14 cellular contexts compared by ENCODE assay signal in the genomic region with DNA sequence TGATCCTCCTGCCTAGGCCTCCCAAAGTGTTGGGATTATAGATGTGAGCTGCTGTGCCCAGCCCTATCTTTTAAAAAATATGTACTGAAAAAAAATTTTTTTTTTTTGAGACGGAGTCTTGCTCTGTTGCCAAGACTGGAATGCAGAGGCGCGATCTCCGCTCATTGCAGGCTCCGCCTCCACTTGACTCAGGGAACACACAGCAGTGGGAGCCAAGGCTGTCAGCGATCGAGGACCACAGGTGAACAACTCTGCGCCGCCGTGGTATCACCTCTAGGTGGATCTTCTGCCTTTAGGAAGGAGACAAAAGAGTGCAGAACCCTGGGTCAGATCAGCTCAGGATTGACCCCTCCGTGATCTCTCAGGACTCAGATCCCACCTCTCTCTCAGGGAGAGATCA. TPM values are rescaled to one million over a fixed set of nuclear protein-coding genes. Genes with fewer than 3 reads are reported as not detected.
A peak's percentile ranks its signal among the peaks of the same experiment; 100 is the strongest.
DNase-seq lines count a peak whose midpoint lies in the region; ATAC-seq, FAIRE-seq and TF ChIP-seq lines count a peak whose summit lies in the region.
"Had no signal": no experiment of that assay in that cellular context is flagged by ENCODE, and none has a peak within 500 bp of the region (broad histone marks: within the 10 kb centered on the region; RNA-seq: fewer than 3 reads in every experiment).

No MANE protein-coding gene starts in this region.

- H3K36me3 ChIP-seq in K562 (ENCODE audit: control insufficient read depth, insufficient read depth, low read length) (no peaks in the 10 kb centered on the region), right atrium auricular region (no peaks in the 10 kb centered on the region), stomach (no peaks in the 10 kb centered on the region)
- H3K36me3 ChIP-seq: tibial nerve had no signal

- in situ Hi-C loops in K562 (cut with MboI), result no loop called here

- intact Hi-C loops in K562 (cut with micrococcal nuclease), result no loop called here
- intact Hi-C loops in stomach (cut with DNase I; ENCODE audit: low total_unique reads), result no loop called here

- no peaks in the 10 kb centered on the region for H3K9me1 ChIP-seq in K562 (ENCODE audit: control insufficient read depth, insufficient read depth, low read length)

- H3K4me1 ChIP-seq in K562 (replicated peaks in 1 of 2; ENCODE audit: control insufficient read depth in 2 of 2, insufficient read depth in 2 of 2, low read length in 2 of 2) (no peaks in the 10 kb centered on the region), right atrium auricular region (peaks cover 0 to 5% of the 10 kb centered on the region in 2 donors), stomach (peaks cover 0 to 10% (median 4%) of the 10 kb centered on the region in 4 donors)
- H3K4me1 ChIP-seq: tibial nerve had no signal

- TF ChIP-seq EP300 in K562 (IDR thresholded peaks at IDR 0.05; ENCODE audit: low read length), result no peak
- no peak for TF ChIP-seq EP300 in stomach (IDR thresholded peaks at IDR 0.05)

- CTCF ChIA-PET in K562 (lab: Yijun Ruan, JAX; ENCODE audit: low intra/inter-chr PET ratio), result no interaction called here

- TF ChIP-seq CTCF in K562 (IDR thresholded peaks at IDR 0.05 in 2 of 3, conservative IDR thresholded peaks at IDR 0.05 in 1 of 3; ENCODE audit: insufficient read depth in 2 of 3, low read depth in 1 of 3, low read length in 3 of 3), result no peak
- TF ChIP-seq CTCF in right atrium auricular region (IDR thresholded peaks at IDR 0.05), result no peak
- TF ChIP-seq CTCF in stomach (IDR thresholded peaks at IDR 0.05), result no peak

- no peak for FAIRE-seq in K562 (lab: Jason Lieb, UNC)
- FAIRE-seq: A204.1, colon, frontal cortex had no signal

- DNase-seq in NCI-H1417 (lab: John Stamatoyannopoulos, UW) (peak in 2 of 3 experiments; percentile 52 to 58), NCI-H1417 treated with DMSO at 0.1 percent for 48 hours (lab: John Stamatoyannopoulos, UW) (no peak), K562 (ENCODE audit: extremely low read depth in 1 of 4, low spot score in 3 of 4) (peak in 1 of 4 experiments; percentile 27), right atrium auricular region (ENCODE audit: low spot score) (peak; percentile 64), stomach (peak; percentile 55), T-helper 2 cell (no peak)
- DNase-seq in activated effector memory CD4-positive, alpha-beta T cell treated with Interleukin-2 at 50 U/mL for 16 hours, result no peak
- DNase-seq: activated naive CD4-positive, alpha-beta T cell treated with anti-CD3 and anti-CD28 coated beads, Interleukin-2, amount 50 U/mL, for 16 hours; MG63 had no signal

- no peak for TF ChIP-seq RAD21 in K562 (CRISPR knock-in tag; conservative IDR thresholded peaks at IDR 0.05 in 1 of 2, IDR thresholded peaks at IDR 0.05 in 1 of 2)

- no TSS peak for BruUV-seq in K562 (replicated peaks; lab: Mats Ljungman, UMichigan)

- POLR2A ChIA-PET in K562 (lab: Yijun Ruan, JAX), result interaction anchor here (0.6 to 0.9 kb wide), 3 partner anchors 12 to 63 kb away, joined by 3 to 4 read pairs (median 3); no protein-coding TSS in a partner anchor

- no peak for TF ChIP-seq POLR2A in K562 (conservative IDR thresholded peaks at IDR 0.05)
- TF ChIP-seq POLR2A in stomach (IDR thresholded peaks at IDR 0.05), result no peak

- no peak overlapping the region; the same call in 1 of the 2 replicates for H3K4me2 ChIP-seq in K562 (ENCODE audit: insufficient read depth, low read length)

- no peak overlapping the region for H2AFZ ChIP-seq in K562 (ENCODE audit: low read depth, low read length)

- 7% methylated on average over 11 of the region's 11 CpGs for WGBS in K562 (ENCODE audit: insufficient coverage, low coverage, missing lambda C conversion rate)
- WGBS in stomach, 5 donors, result 28 to 47% (median 39%) methylated on average over 11 of the region's 11 CpGs

- peak overlapping the region in 1 of 2 experiments; percentile 49; a peak in 1 of 4 replicates for H3K9ac ChIP-seq in K562 (ENCODE audit: insufficient read depth in 1 of 2, low read depth in 2 of 2, low read length in 2 of 2)

- no peaks in the 10 kb centered on the region for H3K79me2 ChIP-seq in K562 (ENCODE audit: control insufficient read depth, insufficient read depth, low read length)

- peak; percentile 80 for ATAC-seq in K562
- ATAC-seq in HG03025 (IDR thresholded peaks at IDR 0.05; ENCODE audit: low FRiP score, unreplicated experiment), result no peak

- H4K20me1 ChIP-seq in K562 (replicated peaks; ENCODE audit: control insufficient read depth, insufficient read depth, low read length), result no peaks in the 10 kb centered on the region

- H3K27me3 ChIP-seq in K562 (ENCODE audit: control insufficient read depth in 2 of 2, insufficient read depth in 2 of 2, low read length in 2 of 2) (peaks cover 58 to 59% of the 10 kb centered on the region in 2 experiments; a peak in 4 of 5 replicates), right atrium auricular region (no peaks in the 10 kb centered on the region), stomach (no peaks in the 10 kb centered on the region)
- H3K27me3 ChIP-seq: MG63, tibial nerve had no signal

- H3K27ac ChIP-seq in K562 (ENCODE audit: extremely low read depth, low read depth, low read length), result no peak overlapping the region
- H3K27ac ChIP-seq in right atrium auricular region, result no peak overlapping the region
- no peak overlapping the region for H3K27ac ChIP-seq in stomach
- H3K27ac ChIP-seq: tibial nerve had no signal

- H3K4me3 ChIP-seq in K562 (no peak overlapping the region), right atrium auricular region (no peak overlapping the region), stomach (peak overlapping the region in 2 of 4 donors; percentile 7 to 13)
- H3K4me3 ChIP-seq: MG63, tibial nerve had no signal

- no peaks in the 10 kb centered on the region for H3K9me3 ChIP-seq in K562 (replicated peaks; ENCODE audit: control insufficient read depth, insufficient read depth, low read depth, low read length)
- no peaks in the 10 kb centered on the region for H3K9me3 ChIP-seq in right atrium auricular region
- H3K9me3 ChIP-seq in stomach, result no peaks in the 10 kb centered on the region
- H3K9me3 ChIP-seq: MG63, tibial nerve had no signal

RNA-seq across cellular contexts. Expression of gene RAET1E, which starts 13.7 kb away (rescaled TPM):
- not detected in 2 replicates for total RNA-seq in K562 (2011; cell fraction: chromatin; rRNA removed; ENCODE audit: low replicate concordance)
- total RNA-seq in K562 (2011; cell fraction: nucleolus; rRNA removed), result not detected in 2 replicates
- total RNA-seq in K562 (2011; cell fraction: nucleoplasm; rRNA removed), result not detected in 2 replicates
- total RNA-seq in K562 (2014; rRNA removed), result not detected in 2 replicates
- not detected in 2 replicates for total RNA-seq in K562 (2014; rRNA removed; fragmentation: Illumina TruSeq; extraction: Trizol)
- total RNA-seq in K562 (2015; rRNA removed; fragmentation: Illumina TruSeq; extraction: Trizol), result not detected in 2 replicates
- not detected in 2 replicates for total RNA-seq in K562 (2021)
- not detected in 2 replicates for polyA plus RNA-seq in K562 (2011; rRNA removed)
- polyA plus RNA-seq in K562 (2011; cell fraction: cytosol; rRNA removed), result 0.01 and 0.18 TPM in 2 replicates
- 0.24 TPM in 1 of 2 replicates, not detected in the other for polyA plus RNA-seq in K562 (2011; cell fraction: nucleus; rRNA removed)
- polyA plus RNA-seq in K562 (2012), result not detected in 2 replicates
- polyA plus RNA-seq in K562 (2014; fragmentation: Illumina TruSeq; extraction: Trizol), result not detected in 2 replicates
- not detected for polyA plus RNA-seq in K562 (2014; fragmentation: Nextera tagmentation; extraction: Ambion mirVana)
- not detected in 2 replicates for polyA plus RNA-seq in K562 (2014; rRNA removed)
- not detected in 2 replicates for polyA minus RNA-seq in K562 (2011; rRNA and poly(A)+ RNA removed)
- not detected in 2 replicates for polyA minus RNA-seq in K562 (2011; cell fraction: cytosol; rRNA and poly(A)+ RNA removed)
- 0.11 and 0.13 TPM in 2 replicates for polyA minus RNA-seq in K562 (2011; cell fraction: nucleus; rRNA and poly(A)+ RNA removed)
- total RNA-seq in right atrium auricular region, result 1 to 10 TPM in 1 of 2 donors, under 1 TPM in 1; 0.52 to 4.3 TPM
- not detected for total RNA-seq in stomach
- 1 to 10 TPM in 1 of 3 donors, under 1 TPM in 1, not detected in 1; 0.19 to 2.6 TPM for polyA plus RNA-seq in stomach
- total RNA-seq: frontal cortex had no signal

RNA-seq across cellular contexts. Expression of gene LRP11, which starts 20.1 kb away (rescaled TPM):
- total RNA-seq in K562 (2011; cell fraction: chromatin; rRNA removed; ENCODE audit: low replicate concordance), result 3.8 and 4.9 TPM in 2 replicates
- total RNA-seq in K562 (2011; cell fraction: nucleolus; rRNA removed), result 3.8 TPM in 2 replicates
- total RNA-seq in K562 (2011; cell fraction: nucleoplasm; rRNA removed), result 3.6 and 5.7 TPM in 2 replicates
- 2.2 and 4.6 TPM in 2 replicates for total RNA-seq in K562 (2014; rRNA removed)
- total RNA-seq in K562 (2014; rRNA removed; fragmentation: Illumina TruSeq; extraction: Trizol), result 2.7 and 3.5 TPM in 2 replicates
- total RNA-seq in K562 (2015; rRNA removed; fragmentation: Illumina TruSeq; extraction: Trizol), result 2.4 and 2.6 TPM in 2 replicates
- total RNA-seq in K562 (2021), result 2.9 and 3.6 TPM in 2 replicates
- polyA plus RNA-seq in K562 (2011; rRNA removed), result 2.6 and 8.2 TPM in 2 replicates
- polyA plus RNA-seq in K562 (2011; cell fraction: cytosol; rRNA removed), result 3.2 and 7.3 TPM in 2 replicates
- 1.8 and 5.8 TPM in 2 replicates for polyA plus RNA-seq in K562 (2011; cell fraction: nucleus; rRNA removed)
- polyA plus RNA-seq in K562 (2012), result 2.6 and 2.7 TPM in 2 replicates
- polyA plus RNA-seq in K562 (2014; fragmentation: Illumina TruSeq; extraction: Trizol), result 1.8 and 3.4 TPM in 2 replicates
- under 1 TPM; 0.51 to 0.94 TPM for polyA plus RNA-seq in K562 (2014; fragmentation: Nextera tagmentation; extraction: Ambion mirVana)
- polyA plus RNA-seq in K562 (2014; rRNA removed), result 2.0 and 2.1 TPM in 2 replicates
- 3.6 and 13.1 TPM in 2 replicates for polyA minus RNA-seq in K562 (2011; rRNA and poly(A)+ RNA removed)
- 3.4 and 9.2 TPM in 2 replicates for polyA minus RNA-seq in K562 (2011; cell fraction: cytosol; rRNA and poly(A)+ RNA removed)
- 2.2 and 5.2 TPM in 2 replicates for polyA minus RNA-seq in K562 (2011; cell fraction: nucleus; rRNA and poly(A)+ RNA removed)
- 10 to 100 TPM; 17.0 to 25.7 TPM for total RNA-seq in right atrium auricular region
- 10 to 100 TPM in 3 of 5 donors, 1 to 10 TPM in 2; 1.8 to 80.8 (median 23.9) TPM for total RNA-seq in stomach
- 10 to 100 TPM in 1 of 3 donors, 1 to 10 TPM in 2; 2.0 to 18.1 (median 7.4) TPM for polyA plus RNA-seq in stomach

RNA-seq across cellular contexts. Expression of gene RAET1G, which starts 38.7 kb away (rescaled TPM):
- not detected in 2 replicates for total RNA-seq in K562 (2011; cell fraction: chromatin; rRNA removed; ENCODE audit: low replicate concordance)
- not detected in 2 replicates for total RNA-seq in K562 (2011; cell fraction: nucleolus; rRNA removed)
- total RNA-seq in K562 (2011; cell fraction: nucleoplasm; rRNA removed), result 0.61 TPM in 1 of 2 replicates, not detected in the other
- total RNA-seq in K562 (2014; rRNA removed) (not detected in 2 replicates), K562 (2014; rRNA removed; fragmentation: Illumina TruSeq; extraction: Trizol) (not detected in 2 replicates), K562 (2015; rRNA removed; fragmentation: Illumina TruSeq; extraction: Trizol) (not detected in 2 replicates), K562 (2021) (not detected in 2 replicates), right atrium auricular region (1 to 10 TPM; 1.5 to 1.6 TPM), stomach (under 1 TPM in 1 of 5 donors, not detected in 4; 0.89 TPM)
- polyA plus RNA-seq in K562 (2011; rRNA removed) (0.11 TPM in 1 of 2 replicates, not detected in the other), K562 (2014; fragmentation: Illumina TruSeq; extraction: Trizol) (not detected in 2 replicates), K562 (2014; fragmentation: Nextera tagmentation; extraction: Ambion mirVana) (not detected), K562 (2014; rRNA removed) (not detected in 2 replicates), stomach (1 to 10 TPM in 1 of 3 donors, not detected in 2; 3.1 TPM)
- 0.13 TPM in 1 of 2 replicates, not detected in the other for polyA plus RNA-seq in K562 (2011; cell fraction: cytosol; rRNA removed)
- polyA plus RNA-seq in K562 (2011; cell fraction: nucleus; rRNA removed), result 0.16 TPM in 1 of 2 replicates, not detected in the other
- 0.07 TPM in 1 of 2 replicates, not detected in the other for polyA plus RNA-seq in K562 (2012)
- polyA minus RNA-seq in K562 (2011; rRNA and poly(A)+ RNA removed), result not detected in 2 replicates
- not detected in 2 replicates for polyA minus RNA-seq in K562 (2011; cell fraction: cytosol; rRNA and poly(A)+ RNA removed)
- polyA minus RNA-seq in K562 (2011; cell fraction: nucleus; rRNA and poly(A)+ RNA removed), result not detected in 2 replicates
- total RNA-seq: frontal cortex had no signal

RNA-seq across cellular contexts. Expression of gene ULBP2, which starts 57.6 kb away (rescaled TPM):
- total RNA-seq in K562 (2011; cell fraction: chromatin; rRNA removed; ENCODE audit: low replicate concordance), result 6.3 and 10.4 TPM in 2 replicates
- total RNA-seq in K562 (2011; cell fraction: nucleolus; rRNA removed), result 8.3 and 12.7 TPM in 2 replicates
- total RNA-seq in K562 (2011; cell fraction: nucleoplasm; rRNA removed), result 13.1 and 13.4 TPM in 2 replicates
- total RNA-seq in K562 (2014; rRNA removed), result 0.50 and 0.57 TPM in 2 replicates
- 0.96 and 1.2 TPM in 2 replicates for total RNA-seq in K562 (2014; rRNA removed; fragmentation: Illumina TruSeq; extraction: Trizol)
- total RNA-seq in K562 (2015; rRNA removed; fragmentation: Illumina TruSeq; extraction: Trizol), result 0.60 and 0.83 TPM in 2 replicates
- total RNA-seq in K562 (2021), result 0.78 and 1.2 TPM in 2 replicates
- polyA plus RNA-seq in K562 (2011; rRNA removed), result 2.7 and 5.3 TPM in 2 replicates
- polyA plus RNA-seq in K562 (2011; cell fraction: cytosol; rRNA removed), result 2.6 and 5.2 TPM in 2 replicates
- polyA plus RNA-seq in K562 (2011; cell fraction: nucleus; rRNA removed), result 1.4 and 3.5 TPM in 2 replicates
- polyA plus RNA-seq in K562 (2012), result 1.2 and 4.7 TPM in 2 replicates
- 1.8 and 2.4 TPM in 2 replicates for polyA plus RNA-seq in K562 (2014; fragmentation: Illumina TruSeq; extraction: Trizol)
- 1 to 10 TPM; 3.2 to 4.1 TPM for polyA plus RNA-seq in K562 (2014; fragmentation: Nextera tagmentation; extraction: Ambion mirVana)
- polyA plus RNA-seq in K562 (2014; rRNA removed), result 1.1 TPM in 2 replicates
- polyA minus RNA-seq in K562 (2011; rRNA and poly(A)+ RNA removed), result 1.4 and 2.9 TPM in 2 replicates
- 0.86 TPM in 1 of 2 replicates, not detected in the other for polyA minus RNA-seq in K562 (2011; cell fraction: cytosol; rRNA and poly(A)+ RNA removed)
- polyA minus RNA-seq in K562 (2011; cell fraction: nucleus; rRNA and poly(A)+ RNA removed), result 0.22 and 0.27 TPM in 2 replicates
- total RNA-seq in right atrium auricular region, result 1 to 10 TPM in 1 of 2 donors, under 1 TPM in 1; 0.82 to 2.4 TPM
- 1 to 10 TPM in 1 of 5 donors, not detected in 4; 1.4 TPM for total RNA-seq in stomach
- polyA plus RNA-seq in stomach, result under 1 TPM in 2 of 3 donors, not detected in 1; 0.31 to 0.43 TPM

Comparison
In these comparisons a context has a peak if more than half of its experiments do, and no peak if none do; other contexts are left out.
1. DNase-seq: peak in NCI-H1417 (2 of 3), right atrium auricular region (single experiment) and stomach (single experiment); none in NCI-H1417 treated with DMSO at 0.1 percent for 48 hours (single experiment), T-helper 2 cell (0 of 5) and activated effector memory CD4-positive, alpha-beta T cell treated with Interleukin-2 at 50 U/mL for 16 hours (single experiment).